1 cellular context compared by ENCODE assay signal in genomic region chr11:1919428-1920127, GRCh38.
TF ChIP-seq lines count a peak whose summit lies in the region.

TNNT3 (plus strand) TSS chr11:1919703; CDS start chr11:1922875, 3,172 bp downstream.

TF ChIP-seq in WTC11, 78 proteins besides CTCF, POLR2A, EP300 and RAD21 (continued from another document):
- no peak for TF ChIP-seq SMAD4 (CRISPR knock-in tag; IDR thresholded peaks at IDR 0.05)
- no peak for TF ChIP-seq AFF4 (CRISPR knock-in tag; IDR thresholded peaks at IDR 0.05; ENCODE audit: borderline replicate concordance)
- TF ChIP-seq CBFB (CRISPR knock-in tag; IDR thresholded peaks at IDR 0.05; ENCODE audit: low read depth): no peak
- TF ChIP-seq MYBL2 (CRISPR knock-in tag; IDR thresholded peaks at IDR 0.05): no peak
- TF ChIP-seq ETV6 (CRISPR knock-in tag; IDR thresholded peaks at IDR 0.05): no peak
- no peak for TF ChIP-seq TP53 (CRISPR knock-in tag; IDR thresholded peaks at IDR 0.05)
